ENCODE assay signal across 26 cellular contexts in genomic region chr5:3899093-3899492, GRCh38.
DNase-seq lines count a peak whose midpoint lies in the region; FAIRE-seq and TF ChIP-seq lines count a peak whose summit lies in the region.
"Had no signal": no experiment of that assay in that cellular context is flagged by ENCODE, and none has a peak within 500 bp of the region (broad histone marks: within the 10 kb centered on the region; RNA-seq: fewer than 3 reads in every experiment).

No MANE protein-coding gene starts in this region.

- H4K91ac ChIP-seq in H1 (replicated peaks; ENCODE audit: insufficient read length, low read length) (no peak overlapping the region), trophoblast cell (ENCODE audit: low read depth, low read length) (no peak overlapping the region)

- no peaks in the 10 kb centered on the region for H3K23me2 ChIP-seq in H1 (ENCODE audit: low read depth, low read length)

- H4K5ac ChIP-seq in H1 (ENCODE audit: insufficient read length, low read depth, low read length), result no peak overlapping the region

- H3K79me2 ChIP-seq in H1 (ENCODE audit: control insufficient read depth in 1 of 2, insufficient read depth in 2 of 2, low read length in 2 of 2) (no peaks in the 10 kb centered on the region), neural progenitor cell (ENCODE audit: low read depth) (no peaks in the 10 kb centered on the region), trophoblast cell (ENCODE audit: control insufficient read depth, insufficient read depth, low read length, poor library complexity) (no peaks in the 10 kb centered on the region)

- no peak overlapping the region for H2BK15ac ChIP-seq in H1 (ENCODE audit: low read length)

- no peak overlapping the region for H3K27ac ChIP-seq in H1 (ENCODE audit: low read depth, low read length)
- H3K27ac ChIP-seq in neural progenitor cell, result no peak overlapping the region
- no peak overlapping the region for H3K27ac ChIP-seq in trophoblast cell (ENCODE audit: low read depth, low read length)
- H3K27ac ChIP-seq: 22Rv1; BLaER1 treated with 17β-estradiol and CSF1 and Interleukin-3, amounts not matched to agents 10 nM and 100 nM had no signal

- peak; percentile 67 for DNase-seq in NCI-H2171 treated with DMSO at 0.1 percent for 48 hours (lab: John Stamatoyannopoulos, UW)
- no peak for DNase-seq in NCI-H2171 (lab: John Stamatoyannopoulos, UW)
- peak; percentile 99 for DNase-seq in NCI-H524 treated with DMSO at 0.1 percent for 48 hours (lab: John Stamatoyannopoulos, UW)
- no peak for DNase-seq in H1 (ENCODE audit: low read depth in 1 of 2, low spot score in 2 of 2)
- peak; percentile 57 for DNase-seq in neural progenitor cell (ENCODE audit: low spot score)
- no peak for DNase-seq in trophoblast cell
- no peak for DNase-seq in activated naive CD4-positive, alpha-beta T cell treated with anti-CD3 and anti-CD28 coated beads for 36 hours
- no peak for DNase-seq in ACHN
- DNase-seq: AML-193; BE2C; CD4-positive, alpha-beta T cell; CD8-positive, alpha-beta memory T cell; DMS 273 treated with DMSO at 0.1 percent for 48 hours; DMS79; GF-D8; HFFc6 had no signal

- peaks cover 27% of the 10 kb centered on the region for H3K9me3 Mint-ChIP-seq in neural progenitor cell
- H3K9me3 Mint-ChIP-seq in activated naive CD4-positive, alpha-beta T cell treated with anti-CD3 and anti-CD28 coated beads for 36 hours, result peaks cover 3% of the 10 kb centered on the region

- in situ Hi-C loops in ACHN (cut with HindIII; ENCODE audit: low pct_ligation_motif_present, low pct_unique_long_range_greater_than_20kb, low sequenced_read_pairs), result no loop called here

- TF ChIP-seq POLR2A in H1 (IDR thresholded peaks at IDR 0.05; ENCODE audit: control extremely low read depth in 1 of 2, low read depth in 2 of 2, low read length in 2 of 2), result no peak

- H4K12ac ChIP-seq in trophoblast cell (ENCODE audit: low read depth, low read length), result no peak overlapping the region

- no peak for FAIRE-seq in H1 (lab: Jason Lieb, UNC)
- FAIRE-seq: A204.1, D721Med, GM12891, GM18507, H54 had no signal

- peaks cover 11% of the 10 kb centered on the region for H3K4me1 Mint-ChIP-seq in neural progenitor cell
- H3K4me1 Mint-ChIP-seq in activated naive CD4-positive, alpha-beta T cell treated with anti-CD3 and anti-CD28 coated beads for 36 hours (ENCODE audit: low read depth), result no peaks in the 10 kb centered on the region
- H3K4me1 Mint-ChIP-seq: CD14-positive monocyte; CD8-positive, alpha-beta memory T cell had no signal

- WGBS in H1 (ENCODE audit: extremely low coverage in 1 of 2, insufficient coverage in 1 of 2, insufficient read length in 1 of 2, insufficient replicate concordance in 2 of 2, low coverage in 1 of 2, low lambda C conversion rate in 2 of 2, missing lambda C conversion rate in 1 of 2), 2 experiments, result 79% methylated on average over 5 of the region's 5 CpGs; no CpG with 5 or more reads in 1 of the 2 experiments
- WGBS in trophoblast cell (ENCODE audit: extremely low coverage, insufficient coverage, insufficient read length), result no CpG with 5 or more reads among the region's 5 CpGs

- H3K27ac Mint-ChIP-seq in neural progenitor cell, result peak overlapping the region; percentile 29
- H3K27ac Mint-ChIP-seq in activated naive CD4-positive, alpha-beta T cell treated with anti-CD3 and anti-CD28 coated beads for 36 hours, result no peak overlapping the region
- H3K27ac Mint-ChIP-seq: CD14-positive monocyte; CD4-positive, alpha-beta T cell; CD8-positive, alpha-beta memory T cell; GM23338; HFFc6 had no signal

- no peak overlapping the region for H3K4me3 ChIP-seq in H1 (ENCODE audit: extremely low read depth in 1 of 4, insufficient read depth in 2 of 4, low read depth in 3 of 4, low read length in 4 of 4)
- H3K4me3 ChIP-seq in neural progenitor cell, result no peak overlapping the region
- H3K4me3 ChIP-seq in trophoblast cell (ENCODE audit: low read depth, low read length), result no peak overlapping the region
- H3K4me3 ChIP-seq: BLaER1 treated with 17β-estradiol and CSF1 and Interleukin-3, amounts not matched to agents 10 nM and 100 nM; GM23338; HAP-1 had no signal

- H3K18ac ChIP-seq in H1 (ENCODE audit: extremely low read depth, low read length) (no peak overlapping the region), trophoblast cell (ENCODE audit: low read length) (no peak overlapping the region)

- H3K4me2 ChIP-seq in H1 (ENCODE audit: insufficient read depth in 1 of 2, low read depth in 2 of 2, low read length in 2 of 2) (no peak overlapping the region), neural progenitor cell (peak overlapping the region; percentile 31), trophoblast cell (ENCODE audit: low read length) (no peak overlapping the region)
- H3K4me2 ChIP-seq: BLaER1 treated with 17β-estradiol and CSF1 and Interleukin-3, amounts not matched to agents 10 nM and 100 nM; GM23338 had no signal

- H3K14ac ChIP-seq in H1 (ENCODE audit: insufficient read length), result no peak overlapping the region
- no peak overlapping the region for H3K14ac ChIP-seq in trophoblast cell (ENCODE audit: low read length)

- no peaks in the 10 kb centered on the region for H4K20me1 ChIP-seq in H1 (replicated peaks in 1 of 2; ENCODE audit: control insufficient read depth in 1 of 2, insufficient read depth in 2 of 2, low read length in 2 of 2)
- no peaks in the 10 kb centered on the region for H4K20me1 ChIP-seq in neural progenitor cell (ENCODE audit: low read depth)
- H4K20me1 ChIP-seq: BLaER1 treated with 17β-estradiol and CSF1 and Interleukin-3, amounts not matched to agents 10 nM and 100 nM had no signal

- no peaks in the 10 kb centered on the region for H3K36me3 Mint-ChIP-seq in neural progenitor cell
- H3K36me3 Mint-ChIP-seq in activated naive CD4-positive, alpha-beta T cell treated with anti-CD3 and anti-CD28 coated beads for 36 hours (ENCODE audit: low read depth), result no peaks in the 10 kb centered on the region
- H3K36me3 Mint-ChIP-seq: CD14-positive monocyte; CD8-positive, alpha-beta memory T cell had no signal

- no peak for TF ChIP-seq RAD21 in H1 (IDR thresholded peaks at IDR 0.05 in 1 of 2, conservative IDR thresholded peaks at IDR 0.05 in 1 of 2; ENCODE audit: low read depth in 2 of 2, low read length in 2 of 2)

- peaks cover 21% of the 10 kb centered on the region for H3K27me3 Mint-ChIP-seq in neural progenitor cell (ENCODE audit: insufficient read depth, low read depth)
- peaks cover 2% of the 10 kb centered on the region for H3K27me3 Mint-ChIP-seq in activated naive CD4-positive, alpha-beta T cell treated with anti-CD3 and anti-CD28 coated beads for 36 hours (ENCODE audit: low read depth)
- H3K27me3 Mint-ChIP-seq: CD4-positive, alpha-beta T cell; CD8-positive, alpha-beta memory T cell had no signal

- POLR2A ChIA-PET in H1 (lab: Charles Lee; ENCODE audit: partially characterized antibody), result no interaction called here

- H3K9me3 ChIP-seq in H1 (ENCODE audit: insufficient read depth in 2 of 2, low read depth in 1 of 2, low read length in 1 of 2), result peaks cover 0 to 2% of the 10 kb centered on the region in 2 experiments; a peak in 1 of 4 replicates
- no peaks in the 10 kb centered on the region for H3K9me3 ChIP-seq in neural progenitor cell (ENCODE audit: low read depth)
- H3K9me3 ChIP-seq in trophoblast cell (ENCODE audit: insufficient read depth, low read depth, low read length), result peaks cover 3% of the 10 kb centered on the region
- H3K9me3 ChIP-seq: HAP-1 had no signal

- TF ChIP-seq CTCF in H1 (IDR thresholded peaks at IDR 0.05; ENCODE audit: control extremely low read depth in 1 of 3, insufficient read depth in 1 of 3, low read depth in 1 of 3, low read length in 3 of 3) (no peak), neural progenitor cell (IDR thresholded peaks at IDR 0.05) (no peak)

- H2BK12ac ChIP-seq in H1 (ENCODE audit: low read depth, low read length), result no peak overlapping the region
- H2BK12ac ChIP-seq in trophoblast cell (ENCODE audit: low read length), result no peak overlapping the region

- H2BK5ac ChIP-seq in H1 (ENCODE audit: low read depth, low read length), result no peak overlapping the region
- H2BK5ac ChIP-seq in trophoblast cell (ENCODE audit: low read depth, low read length, poor library complexity), result no peak overlapping the region

- intact Hi-C loops in activated naive CD4-positive, alpha-beta T cell treated with anti-CD3 and anti-CD28 coated beads for 36 hours (cut with micrococcal nuclease), result no loop called here

- CTCF ChIA-PET in H1 (lab: Charles Lee; ENCODE audit: partially characterized antibody), result no interaction called here
- CTCF ChIA-PET in activated naive CD4-positive, alpha-beta T cell treated with anti-CD3 and anti-CD28 coated beads for 36 hours (lab: Charles Lee), result no interaction called here

- no peaks in the 10 kb centered on the region for H3K36me3 ChIP-seq in H1 (ENCODE audit: control insufficient read depth in 2 of 4, insufficient read depth in 4 of 4, low read length in 3 of 4)
- no peaks in the 10 kb centered on the region for H3K36me3 ChIP-seq in neural progenitor cell
- no peaks in the 10 kb centered on the region for H3K36me3 ChIP-seq in trophoblast cell (ENCODE audit: control insufficient read depth in 1 of 2, insufficient read depth in 2 of 2, low read length in 2 of 2)
- H3K36me3 ChIP-seq: BE2C; BLaER1 treated with 17β-estradiol and CSF1 and Interleukin-3, amounts not matched to agents 10 nM and 100 nM; HAP-1 had no signal

- H3K56ac ChIP-seq in H1 (replicated peaks; ENCODE audit: insufficient read length, low read depth, low read length), result no peak overlapping the region

- H2AK5ac ChIP-seq in H1 (ENCODE audit: low read depth, low read length) (no peak overlapping the region), trophoblast cell (ENCODE audit: low read length) (no peak overlapping the region)

- peaks cover 10% of the 10 kb centered on the region for H3F3A ChIP-seq in neural progenitor cell (ENCODE audit: low read depth)

- H3K23ac ChIP-seq in H1 (ENCODE audit: insufficient read length) (no peak overlapping the region), trophoblast cell (ENCODE audit: low read length) (no peak overlapping the region)

- no peak for TF ChIP-seq EP300 in H1 (IDR thresholded peaks at IDR 0.05; ENCODE audit: borderline replicate concordance in 1 of 2, low read depth in 2 of 2, low read length in 2 of 2)

- no peaks in the 10 kb centered on the region for H3K4me1 ChIP-seq in H1 (replicated peaks in 1 of 4; ENCODE audit: control insufficient read depth in 3 of 4, insufficient read depth in 4 of 4, low read length in 3 of 4)
- H3K4me1 ChIP-seq in neural progenitor cell, result peaks cover 13% of the 10 kb centered on the region
- H3K4me1 ChIP-seq in trophoblast cell (ENCODE audit: control insufficient read depth in 1 of 2, insufficient read depth in 2 of 2, low read length in 2 of 2), result no peaks in the 10 kb centered on the region
- H3K4me1 ChIP-seq: BE2C; BLaER1 treated with 17β-estradiol and CSF1 and Interleukin-3, amounts not matched to agents 10 nM and 100 nM; HAP-1 had no signal

- peak overlapping the region; percentile 6 for H3K4me3 Mint-ChIP-seq in neural progenitor cell
- H3K4me3 Mint-ChIP-seq in activated naive CD4-positive, alpha-beta T cell treated with anti-CD3 and anti-CD28 coated beads for 36 hours, result no peak overlapping the region
- H3K4me3 Mint-ChIP-seq: CD14-positive monocyte; CD4-positive, alpha-beta T cell; CD8-positive, alpha-beta memory T cell; GM23338; HFFc6 had no signal

- no peak overlapping the region for H2BK20ac ChIP-seq in H1 (ENCODE audit: low read length)

- no peak overlapping the region for H2BK120ac ChIP-seq in H1 (replicated peaks; ENCODE audit: low read depth, low read length)
- no peak overlapping the region for H2BK120ac ChIP-seq in trophoblast cell (ENCODE audit: insufficient read depth, low read length, poor library complexity)

- no peak overlapping the region for H4K8ac ChIP-seq in H1 (ENCODE audit: extremely low read depth, insufficient read depth, low read length)
- H4K8ac ChIP-seq in trophoblast cell (ENCODE audit: low read depth, low read length), result no peak overlapping the region

- no peak overlapping the region for H3K4ac ChIP-seq in H1 (replicated peaks; ENCODE audit: insufficient read length, low read depth, low read length)
- H3K4ac ChIP-seq in trophoblast cell (ENCODE audit: low read depth, low read length), result no peak overlapping the region

- H3K79me1 ChIP-seq in H1 (ENCODE audit: low read depth, low read length) (no peaks in the 10 kb centered on the region), trophoblast cell (ENCODE audit: low read length) (no peaks in the 10 kb centered on the region)

- no peak overlapping the region for H2AFZ ChIP-seq in H1 (ENCODE audit: low read length)
- no peak overlapping the region for H2AFZ ChIP-seq in neural progenitor cell (replicated peaks)
- H2AFZ ChIP-seq in trophoblast cell (ENCODE audit: insufficient read depth, low read length, poor library complexity), result no peak overlapping the region
- H2AFZ ChIP-seq: GM23338 had no signal

- H3K9ac ChIP-seq in H1 (replicated peaks in 1 of 4; ENCODE audit: extremely low read depth in 1 of 4, low read depth in 3 of 4, low read length in 3 of 4), result no peak overlapping the region
- no peak overlapping the region for H3K9ac ChIP-seq in neural progenitor cell
- H3K9ac ChIP-seq in trophoblast cell (ENCODE audit: low read length), result no peak overlapping the region
- H3K9ac ChIP-seq: BLaER1 treated with 17β-estradiol and CSF1 and Interleukin-3, amounts not matched to agents 10 nM and 100 nM had no signal

- H3K27me3 ChIP-seq in H1 (replicated peaks in 1 of 4; ENCODE audit: control insufficient read depth in 3 of 4, extremely low read depth in 1 of 4, insufficient read depth in 3 of 4, low read length in 3 of 4) (no peaks in the 10 kb centered on the region), neural progenitor cell (no peaks in the 10 kb centered on the region), trophoblast cell (ENCODE audit: insufficient read depth, low read length) (no peaks in the 10 kb centered on the region)
- H3K27me3 ChIP-seq: BE2C; BLaER1 treated with 17β-estradiol and CSF1 and Interleukin-3, amounts not matched to agents 10 nM and 100 nM had no signal

Comparison
In these comparisons a context has a peak if more than half of its experiments do, and no peak if none do; other contexts are left out.
1. DNase-seq: peak in NCI-H2171 treated with DMSO at 0.1 percent for 48 hours (single experiment), NCI-H524 treated with DMSO at 0.1 percent for 48 hours (single experiment) and neural progenitor cell (single experiment); none in NCI-H2171 (single experiment), H1 (0 of 2), trophoblast cell (0 of 2), activated naive CD4-positive, alpha-beta T cell treated with anti-CD3 and anti-CD28 coated beads for 36 hours (single experiment) and ACHN (single experiment).